8 cellular contexts compared by ENCODE assay signal in genomic region chr1:193105821-193106177, GRCh38. TPM values are rescaled to one million over a fixed set of nuclear protein-coding genes. Genes with fewer than 3 reads are reported as not detected.
DNase-seq lines count a peak whose midpoint lies in the region; TF ChIP-seq lines count a peak whose summit lies in the region.

No MANE protein-coding gene starts in this region.

- WGBS in esophagus squamous epithelium, 2 donors, result 26 to 29% methylated on average over 4 of the region's 4 CpGs

- peaks cover 0 to 9% (median 4%) of the 10 kb centered on the region in 4 donors for H3K4me1 ChIP-seq in Peyer's patch
- peaks cover 7 to 29% (median 8%) of the 10 kb centered on the region in 3 donors for H3K4me1 ChIP-seq in esophagus squamous epithelium
- peaks cover 5% of the 10 kb centered on the region for H3K4me1 ChIP-seq in rectal smooth muscle tissue (ENCODE audit: control insufficient read depth, insufficient read depth, low read length)

- peak overlapping the region; percentile 79 to 96 (median 91) for H3K27ac ChIP-seq in Peyer's patch
- peak overlapping the region; percentile 89 to 98 (median 94) for H3K27ac ChIP-seq in esophagus squamous epithelium
- H3K27ac ChIP-seq in rectal smooth muscle tissue (ENCODE audit: low read depth, low read length), result peak overlapping the region; percentile 88

- no peak for TF ChIP-seq CTCF in GM12865 (IDR thresholded peaks at IDR 0.05; ENCODE audit: insufficient read depth, low read depth, low read length, missing control alignments)
- TF ChIP-seq CTCF in Peyer's patch (IDR thresholded peaks at IDR 0.05), result no peak
- no peak for TF ChIP-seq CTCF in esophagus squamous epithelium (IDR thresholded peaks at IDR 0.05)

- peak overlapping the region; percentile 25 for H3K9ac ChIP-seq in rectal smooth muscle tissue (ENCODE audit: low read length)

- H3K4me3 ChIP-seq in GM12865 (ENCODE audit: low read depth, low read length) (peak overlapping the region; percentile 89), Peyer's patch (peak overlapping the region; percentile 71 to 97 (median 83)), esophagus squamous epithelium (peak overlapping the region; percentile 69 to 88 (median 80)), rectal smooth muscle tissue (ENCODE audit: low read length) (peak overlapping the region; percentile 62)

- no peak for DNase-seq in GM12865 (ENCODE audit: low read depth)
- DNase-seq in Peyer's patch, result no peak
- DNase-seq in esophagus squamous epithelium (lab: John Stamatoyannopoulos, UW), result no peak
- no peak for DNase-seq in A172 (ENCODE audit: low spot score)
- DNase-seq in NCI-H1436 (lab: John Stamatoyannopoulos, UW), result no peak
- no peak for DNase-seq in GF-D8 (lab: John Stamatoyannopoulos, UW)
- DNase-seq in stimulated activated naive CD4-positive, alpha-beta T cell treated with Interleukin-2 at 50 U/mL for 16 hours (lab: John Stamatoyannopoulos, UW), result no peak

- H3K36me3 ChIP-seq in Peyer's patch (no peaks in the 10 kb centered on the region), esophagus squamous epithelium (peaks cover 0 to 2% (median 0%) of the 10 kb centered on the region in 3 donors), rectal smooth muscle tissue (ENCODE audit: control insufficient read depth, insufficient read depth, low read length) (no peaks in the 10 kb centered on the region)

- no peaks in the 10 kb centered on the region for H3K27me3 ChIP-seq in Peyer's patch
- no peaks in the 10 kb centered on the region for H3K27me3 ChIP-seq in esophagus squamous epithelium
- H3K27me3 ChIP-seq in rectal smooth muscle tissue (ENCODE audit: control insufficient read depth, insufficient read depth, low read length), result no peaks in the 10 kb centered on the region

- intact Hi-C loops in esophagus squamous epithelium (cut with DNase I), result no loop called here

- H3K9me3 ChIP-seq in Peyer's patch, result no peaks in the 10 kb centered on the region
- H3K9me3 ChIP-seq in esophagus squamous epithelium, result no peaks in the 10 kb centered on the region

- no peak for TF ChIP-seq POLR2A in Peyer's patch (IDR thresholded peaks at IDR 0.05)
- TF ChIP-seq POLR2A in esophagus squamous epithelium (IDR thresholded peaks at IDR 0.05), result no peak

RNA-seq across cellular contexts. Expression of gene GLRX2, which starts 0.6 kb away (rescaled TPM):
- total RNA-seq in Peyer's patch, result 10 to 100 TPM in 1 of 4 donors, 1 to 10 TPM in 3; 3.3 to 12.4 (median 7.5) TPM
- 10 to 100 TPM in 2 of 4 donors, 1 to 10 TPM in 2; 2.3 to 19.9 (median 11.8) TPM for total RNA-seq in esophagus squamous epithelium
- 58.7 and 63.9 TPM in 2 replicates for total RNA-seq in A172 (2014; rRNA removed; shearing (Covaris generic))

RNA-seq across cellular contexts. Expression of gene CDC73, which starts 16.0 kb away (rescaled TPM):
- total RNA-seq in Peyer's patch (100 to 1,000 TPM in 1 of 4 donors, 10 to 100 TPM in 3; 28.6 to 191 (median 43.1) TPM), esophagus squamous epithelium (10 to 100 TPM; 17.3 to 39.5 (median 26.6) TPM)
- total RNA-seq in A172 (2014; rRNA removed; shearing (Covaris generic)), result 32.2 and 34.7 TPM in 2 replicates

RNA-seq across cellular contexts. Expression of gene RO60, which starts 46.4 kb away (rescaled TPM):
- total RNA-seq in Peyer's patch, result 10 to 100 TPM; 33.0 to 55.9 (median 47.0) TPM
- 10 to 100 TPM; 29.2 to 91.0 (median 41.7) TPM for total RNA-seq in esophagus squamous epithelium
- 121 and 130 TPM in 2 replicates for total RNA-seq in A172 (2014; rRNA removed; shearing (Covaris generic))

RNA-seq across cellular contexts. Expression of gene UCHL5, which starts 46.6 kb away (rescaled TPM):
- total RNA-seq in Peyer's patch (10 to 100 TPM; 27.9 to 39.6 (median 34.3) TPM), esophagus squamous epithelium (10 to 100 TPM; 27.1 to 51.4 (median 37.6) TPM)
- 49.3 and 53.8 TPM in 2 replicates for total RNA-seq in A172 (2014; rRNA removed; shearing (Covaris generic))
